Comparison of ENCODE assay signal across 17 cellular contexts in genomic region chr14:99067927-99068326, GRCh38.
A peak's percentile ranks its signal among the peaks of the same experiment; 100 is the strongest.
DNase-seq lines count a peak whose midpoint lies in the region; ATAC-seq and TF ChIP-seq lines count a peak whose summit lies in the region.
"Had no signal": no experiment of that assay in that cellular context is flagged by ENCODE, and none has a peak within 500 bp of the region (broad histone marks: within the 10 kb centered on the region; RNA-seq: fewer than 3 reads in every experiment).

No MANE protein-coding gene starts in this region.

- H3K27me3 Mint-ChIP-seq in activated naive CD4-positive, alpha-beta T cell treated with anti-CD3 and anti-CD28 coated beads, Interleukin-2, amount 10 ng/mL, durations not matched to agents 7 days and 5 days = peaks cover 5% of the 10 kb centered on the region
- H3K27me3 Mint-ChIP-seq in chondrocyte (ENCODE audit: low read depth) = peaks cover 9% of the 10 kb centered on the region

- no peak for ATAC-seq in activated naive CD4-positive, alpha-beta T cell treated with anti-CD3 and anti-CD28 coated beads, Interleukin-2, amount 50 U/mL, for 72 hours
- ATAC-seq: HCT116 had no signal

- no peaks in the 10 kb centered on the region for H3K4me1 Mint-ChIP-seq in activated naive CD4-positive, alpha-beta T cell treated with anti-CD3 and anti-CD28 coated beads, Interleukin-2, amount 10 ng/mL, durations not matched to agents 7 days and 5 days
- H3K4me1 Mint-ChIP-seq in chondrocyte (ENCODE audit: low read depth) = no peaks in the 10 kb centered on the region

- H3K4me3 Mint-ChIP-seq in activated naive CD4-positive, alpha-beta T cell treated with anti-CD3 and anti-CD28 coated beads, Interleukin-2, amount 10 ng/mL, durations not matched to agents 7 days and 5 days = no peak overlapping the region
- no peak overlapping the region for H3K4me3 Mint-ChIP-seq in chondrocyte (ENCODE audit: unreplicated experiment)
- H3K4me3 Mint-ChIP-seq: CD8-positive, alpha-beta memory T cell had no signal

- H3K4me2 ChIP-seq in mammary epithelial cell (ENCODE audit: insufficient read depth, low read depth, low read length) = no peak overlapping the region
- H3K4me2 ChIP-seq: BLaER1 had no signal

- 100% methylated on average over 4 of the region's 5 CpGs for WGBS in mammary epithelial cell (ENCODE audit: low coverage, missing lambda C conversion rate)

- in situ Hi-C loops in mammary epithelial cell (cut with MboI; ENCODE audit: low sequenced_read_pairs in 2 of 2) = no loop called here

- no peaks in the 10 kb centered on the region for H3K9me3 ChIP-seq in mammary epithelial cell (replicated peaks; ENCODE audit: insufficient read depth, low read length)
- H3K9me3 ChIP-seq: Caco-2 had no signal

- no peak for DNase-seq in activated naive CD4-positive, alpha-beta T cell treated with anti-CD3 and anti-CD28 coated beads, Interleukin-2, amount 50 U/mL, for 72 hours (ENCODE audit: low spot score in 2 of 2)
- DNase-seq in activated naive CD4-positive, alpha-beta T cell treated with anti-CD3 and anti-CD28 coated beads, Interleukin-2, amount 10 ng/mL, durations not matched to agents 7 days and 5 days = no peak
- DNase-seq in chondrocyte (ENCODE audit: low spot score) (no peak), mesenteric fat pad (ENCODE audit: low spot score) (peak; percentile 80), mucosa of gallbladder (ENCODE audit: low spot score) (no peak), NCI-H1048 (lab: John Stamatoyannopoulos, UW) (no peak), mammary epithelial cell (no peak)
- DNase-seq in activated CD4-positive, alpha-beta T cell treated with anti-CD3 and anti-CD28 coated beads for 1 hour = no peak
- DNase-seq: 8988T; AML-193; Caco-2; CD8-positive, alpha-beta memory T cell; DMS53; GF-D8 had no signal

- H3K9me3 Mint-ChIP-seq in activated naive CD4-positive, alpha-beta T cell treated with anti-CD3 and anti-CD28 coated beads, Interleukin-2, amount 50 U/mL, for 72 hours = peaks cover 0 to 4% of the 10 kb centered on the region in 2 donors
- no peaks in the 10 kb centered on the region for H3K9me3 Mint-ChIP-seq in activated naive CD4-positive, alpha-beta T cell treated with anti-CD3 and anti-CD28 coated beads, Interleukin-2, amount 10 ng/mL, durations not matched to agents 7 days and 5 days
- peaks cover 7% of the 10 kb centered on the region for H3K9me3 Mint-ChIP-seq in chondrocyte (ENCODE audit: low read depth)
- H3K9me3 Mint-ChIP-seq: CD8-positive, alpha-beta memory T cell had no signal

- H2AFZ ChIP-seq in mammary epithelial cell (ENCODE audit: low read depth, low read length) = no peak overlapping the region

- H3K27ac ChIP-seq in mammary epithelial cell (ENCODE audit: insufficient read depth, low read depth, low read length) = no peak overlapping the region
- H3K27ac ChIP-seq: BLaER1, HL-60 had no signal

- dilution Hi-C loops in mammary epithelial cell (cut with HindIII; ENCODE audit: low sequenced_read_pairs) = no loop called here

- TF ChIP-seq CTCF in chondrocyte (IDR thresholded peaks at IDR 0.05) (no peak), mammary epithelial cell (conservative IDR thresholded peaks at IDR 0.05 in 1 of 2, IDR thresholded peaks at IDR 0.05 in 1 of 2; ENCODE audit: extremely low read depth in 1 of 2, insufficient read depth in 1 of 2, low read depth in 1 of 2, low read length in 2 of 2) (no peak)

- H3K27ac Mint-ChIP-seq in activated naive CD4-positive, alpha-beta T cell treated with anti-CD3 and anti-CD28 coated beads, Interleukin-2, amount 50 U/mL, for 72 hours = peak overlapping the region; percentile 43 to 70
- no peak overlapping the region for H3K27ac Mint-ChIP-seq in activated naive CD4-positive, alpha-beta T cell treated with anti-CD3 and anti-CD28 coated beads, Interleukin-2, amount 10 ng/mL, durations not matched to agents 7 days and 5 days
- H3K27ac Mint-ChIP-seq in chondrocyte (ENCODE audit: unreplicated experiment) = peak overlapping the region; percentile 68
- H3K27ac Mint-ChIP-seq: CD8-positive, alpha-beta memory T cell had no signal

- BruUV-seq in mammary epithelial cell (replicated peaks; lab: Mats Ljungman, UMichigan) = no TSS peak

- no peaks in the 10 kb centered on the region for H3K79me2 ChIP-seq in mammary epithelial cell (ENCODE audit: insufficient read depth, low read length)

- no peak overlapping the region for H3K9ac ChIP-seq in mammary epithelial cell (ENCODE audit: insufficient read depth, low read length)
- H3K9ac ChIP-seq: BLaER1 had no signal

- H3K27me3 ChIP-seq in mammary epithelial cell (ENCODE audit: insufficient read depth, low read length) = no peaks in the 10 kb centered on the region
- H3K27me3 ChIP-seq: BLaER1 had no signal

- peaks cover 0 to 12% of the 10 kb centered on the region in 2 donors for H3K36me3 Mint-ChIP-seq in activated naive CD4-positive, alpha-beta T cell treated with anti-CD3 and anti-CD28 coated beads, Interleukin-2, amount 50 U/mL, for 72 hours
- H3K36me3 Mint-ChIP-seq in activated naive CD4-positive, alpha-beta T cell treated with anti-CD3 and anti-CD28 coated beads, Interleukin-2, amount 10 ng/mL, durations not matched to agents 7 days and 5 days = no peaks in the 10 kb centered on the region
- H3K36me3 Mint-ChIP-seq in chondrocyte (ENCODE audit: low read depth) = no peaks in the 10 kb centered on the region

- H4K20me1 ChIP-seq in mammary epithelial cell (ENCODE audit: insufficient read depth, low read length) = no peaks in the 10 kb centered on the region
- H4K20me1 ChIP-seq: BLaER1 had no signal

- CTCF ChIA-PET in activated naive CD4-positive, alpha-beta T cell treated with anti-CD3 and anti-CD28 coated beads, Interleukin-2, amount 10 ng/mL, durations not matched to agents 7 days and 5 days (lab: Charles Lee) = no interaction called here
- CTCF ChIA-PET in mammary epithelial cell (lab: Charles Lee; ENCODE audit: low non-redundant PET) = no interaction called here

- H3K36me3 ChIP-seq in mammary epithelial cell (ENCODE audit: insufficient read depth, low read length) = no peaks in the 10 kb centered on the region
- H3K36me3 ChIP-seq: BLaER1 had no signal

- intact Hi-C loops in mammary epithelial cell (cut with micrococcal nuclease) = no loop called here

- H3K4me1 ChIP-seq in mammary epithelial cell (ENCODE audit: insufficient read depth, low read length) = peaks cover 36% of the 10 kb centered on the region
- H3K4me1 ChIP-seq: BLaER1, Caco-2 had no signal

- no peak overlapping the region for H3K4me3 ChIP-seq in mammary epithelial cell (replicated peaks in 1 of 3; ENCODE audit: insufficient read depth in 1 of 3, low read depth in 2 of 3, low read length in 3 of 3)
- H3K4me3 ChIP-seq: BLaER1 had no signal
